Comparison of ENCODE assay signal across 19 cellular contexts in genomic region chr10:30749368-30749767, GRCh38.
"Had no signal": no experiment of that assay in that cellular context is flagged by ENCODE, and none has a peak within 500 bp of the region (broad histone marks: within the 10 kb centered on the region; RNA-seq: fewer than 3 reads in every experiment).

No MANE protein-coding gene starts in this region.

- ATAC-seq: activated T-helper 17 cell treated with anti-CD3 and anti-CD28 coated beads, Interleukin-2, amount 50 U/mL, for 72 hours; gastroesophageal sphincter; heart left ventricle; stimulated activated naive CD8-positive, alpha-beta T cell treated with anti-CD3 and anti-CD28 coated beads, Interleukin-15, amount 100 ng/mL, for 72 hours had no signal

- H3K9me3 ChIP-seq: gastroesophageal sphincter, heart left ventricle, left ventricle myocardium inferior, suprapubic skin, transverse colon had no signal

- H3K4me3 ChIP-seq: gastroesophageal sphincter, heart left ventricle, left ventricle myocardium inferior, skin epidermis, suprapubic skin, transverse colon had no signal

- H3K27ac Mint-ChIP-seq: nephron progenitor cell; stimulated activated naive CD8-positive, alpha-beta T cell treated with anti-CD3 and anti-CD28 coated beads, Interleukin-15, amount 100 ng/mL, for 72 hours had no signal

- H3K4me3 Mint-ChIP-seq: brain; nephron progenitor cell; stimulated activated naive CD8-positive, alpha-beta T cell treated with anti-CD3 and anti-CD28 coated beads, Interleukin-15, amount 100 ng/mL, for 72 hours had no signal

- H3K36me3 ChIP-seq: gastroesophageal sphincter, heart left ventricle, left ventricle myocardium inferior, suprapubic skin, transverse colon had no signal

- H3K9me3 Mint-ChIP-seq: activated T-helper 17 cell treated with anti-CD3 and anti-CD28 coated beads, Interleukin-2, amount 50 U/mL, for 72 hours; brain; nephron progenitor cell; stimulated activated naive CD8-positive, alpha-beta T cell treated with anti-CD3 and anti-CD28 coated beads, Interleukin-15, amount 100 ng/mL, for 72 hours had no signal

- H3K27me3 Mint-ChIP-seq: stimulated activated naive CD8-positive, alpha-beta T cell treated with anti-CD3 and anti-CD28 coated beads, Interleukin-15, amount 100 ng/mL, for 72 hours had no signal

- DNase-seq: activated CD4-positive, alpha-beta T cell treated with anti-CD3 and anti-CD28 coated beads for 48 hours; activated CD4-positive, CD25-positive, alpha-beta regulatory T cell; activated naive CD4-positive, alpha-beta T cell treated with Interleukin-2 at 50 U/mL for 16 hours; caudate nucleus; heart left ventricle; left ventricle myocardium inferior; mammary epithelial cell; nephron progenitor cell; nucleus accumbens; retina; stimulated activated naive CD8-positive, alpha-beta T cell treated with anti-CD3 and anti-CD28 coated beads, Interleukin-15, amount 100 ng/mL, for 72 hours; T-helper 9 cell; transverse colon had no signal

- H3K27ac ChIP-seq: gastroesophageal sphincter, heart left ventricle, left ventricle myocardium inferior, suprapubic skin, transverse colon had no signal

- H3K36me3 Mint-ChIP-seq: brain had no signal

- FAIRE-seq: colon had no signal

- H3K27me3 ChIP-seq: gastroesophageal sphincter, heart left ventricle, suprapubic skin, transverse colon had no signal
